In genomic region chr3:71061037-71061436, GRCh38 we compare ENCODE assay signal across 14 cellular contexts.
A peak's percentile ranks its signal among the peaks of the same experiment; 100 is the strongest.
DNase-seq lines count a peak whose midpoint lies in the region; ATAC-seq and TF ChIP-seq lines count a peak whose summit lies in the region.
"Had no signal": no experiment of that assay in that cellular context is flagged by ENCODE, and none has a peak within 500 bp of the region (broad histone marks: within the 10 kb centered on the region; RNA-seq: fewer than 3 reads in every experiment).

No MANE protein-coding gene starts in this region.

- no peaks in the 10 kb centered on the region for H3K9me2 ChIP-seq in GM23338 (ENCODE audit: insufficient read depth)

- H3K27ac ChIP-seq in GM23338 (ENCODE audit: low read depth): no peak overlapping the region
- peak overlapping the region; percentile 95 to 98 (median 97) for H3K27ac ChIP-seq in gastroesophageal sphincter
- H3K27ac ChIP-seq: HL-60, parathyroid adenoma had no signal

- peaks cover 69% of the 10 kb centered on the region for H3K4me1 Mint-ChIP-seq in GM23338
- H3K4me1 Mint-ChIP-seq in activated B cell treated with CpG ODN at 0.5 μM for 24 hours: peaks cover 68% of the 10 kb centered on the region
- H3K4me1 Mint-ChIP-seq in stimulated activated naive B cell treated with anti-CD40 and anti-IgM and Interleukin-4, amounts not matched to agents 10 μg/mL and 1 μg/mL and 100 μg/mL, for 72 hours: peaks cover 31 to 33% of the 10 kb centered on the region in 2 donors

- CTCF ChIA-PET in activated B cell treated with CpG ODN at 0.5 μM for 24 hours (lab: Charles Lee): interaction anchor here (1.8 kb wide), 1 partner anchor 244 kb away, joined by 4 read pairs; no protein-coding TSS in a partner anchor

- no peaks in the 10 kb centered on the region for H3K36me3 Mint-ChIP-seq in GM23338 (ENCODE audit: low read depth)
- H3K36me3 Mint-ChIP-seq in activated B cell treated with CpG ODN at 0.5 μM for 24 hours (ENCODE audit: low read depth): peaks cover 39% of the 10 kb centered on the region
- peaks cover 2 to 4% of the 10 kb centered on the region in 2 donors for H3K36me3 Mint-ChIP-seq in stimulated activated naive B cell treated with anti-CD40 and anti-IgM and Interleukin-4, amounts not matched to agents 10 μg/mL and 1 μg/mL and 100 μg/mL, for 72 hours

- no peaks in the 10 kb centered on the region for H4K20me1 ChIP-seq in GM23338 (replicated peaks; ENCODE audit: insufficient read depth)

- no peaks in the 10 kb centered on the region for H3F3A ChIP-seq in GM23338 (replicated peaks; ENCODE audit: low read depth)

- H3K4me1 ChIP-seq in GM23338 (ENCODE audit: insufficient read depth) (peaks cover 81% of the 10 kb centered on the region), gastroesophageal sphincter (peaks cover 19 to 64% (median 19%) of the 10 kb centered on the region in 3 donors)
- H3K4me1 ChIP-seq: parathyroid adenoma had no signal

- TF ChIP-seq EP300 in gastroesophageal sphincter (IDR thresholded peaks at IDR 0.05): no peak

- peaks cover 19% of the 10 kb centered on the region; the same call in 1 of the 2 replicates for H3K27me3 ChIP-seq in GM23338 (ENCODE audit: insufficient read depth)
- no peaks in the 10 kb centered on the region for H3K27me3 ChIP-seq in gastroesophageal sphincter

- no peak overlapping the region for H3K27ac Mint-ChIP-seq in GM23338
- H3K27ac Mint-ChIP-seq in activated B cell treated with CpG ODN at 0.5 μM for 24 hours: peak overlapping the region; percentile 75
- H3K27ac Mint-ChIP-seq in stimulated activated naive B cell treated with anti-CD40 and anti-IgM and Interleukin-4, amounts not matched to agents 10 μg/mL and 1 μg/mL and 100 μg/mL, for 72 hours: peak overlapping the region; percentile 47
- H3K27ac Mint-ChIP-seq: activated naive CD4-positive, alpha-beta T cell treated with anti-CD3 and anti-CD28 coated beads, Interleukin-2, amount 50 U/mL, for 24 hours had no signal

- peaks cover 56% of the 10 kb centered on the region for H3K79me2 ChIP-seq in GM23338 (replicated peaks; ENCODE audit: insufficient read depth)
- H3K79me2 ChIP-seq: parathyroid adenoma had no signal

- no peak for ATAC-seq in GM23338
- ATAC-seq in activated B cell treated with CpG ODN at 0.5 μM for 24 hours (ENCODE audit: low read depth): no peak
- no peak for ATAC-seq in gastroesophageal sphincter
- ATAC-seq in stimulated activated naive B cell treated with anti-CD40 and anti-IgM and Interleukin-4, amounts not matched to agents 10 μg/mL and 1 μg/mL and 100 μg/mL, for 72 hours (replicated peaks): no peak
- no peak for ATAC-seq in omental fat pad (ENCODE audit: low FRiP score)

- H3K27me3 Mint-ChIP-seq in GM23338 (ENCODE audit: insufficient read depth, low read depth, poor library complexity): peaks cover 8% of the 10 kb centered on the region
- H3K27me3 Mint-ChIP-seq in activated B cell treated with CpG ODN at 0.5 μM for 24 hours: no peaks in the 10 kb centered on the region
- no peaks in the 10 kb centered on the region for H3K27me3 Mint-ChIP-seq in stimulated activated naive B cell treated with anti-CD40 and anti-IgM and Interleukin-4, amounts not matched to agents 10 μg/mL and 1 μg/mL and 100 μg/mL, for 72 hours
- H3K27me3 Mint-ChIP-seq: activated naive CD4-positive, alpha-beta T cell treated with anti-CD3 and anti-CD28 coated beads, Interleukin-2, amount 50 U/mL, for 24 hours had no signal

- no peak overlapping the region for H2AFZ ChIP-seq in GM23338
- H2AFZ ChIP-seq: parathyroid adenoma had no signal

- H3K4me3 Mint-ChIP-seq in GM23338 (no peak overlapping the region), activated B cell treated with CpG ODN at 0.5 μM for 24 hours (peak overlapping the region; percentile 66)
- peak overlapping the region; percentile 36 to 44 for H3K4me3 Mint-ChIP-seq in stimulated activated naive B cell treated with anti-CD40 and anti-IgM and Interleukin-4, amounts not matched to agents 10 μg/mL and 1 μg/mL and 100 μg/mL, for 72 hours
- H3K4me3 Mint-ChIP-seq: activated naive CD4-positive, alpha-beta T cell treated with anti-CD3 and anti-CD28 coated beads, Interleukin-2, amount 50 U/mL, for 24 hours had no signal

- H3K36me3 ChIP-seq in GM23338 (ENCODE audit: insufficient read depth) (no peaks in the 10 kb centered on the region), gastroesophageal sphincter (no peaks in the 10 kb centered on the region)

- peak overlapping the region; percentile 33; the same call in 1 of the 2 replicates for H3K4me2 ChIP-seq in GM23338

- TF ChIP-seq CTCF in GM23338 (conservative IDR thresholded peaks at IDR 0.05; ENCODE audit: low read depth in 2 of 2) (no peak), activated B cell treated with CpG ODN at 0.5 μM for 24 hours (IDR thresholded peaks at IDR 0.05) (no peak), gastroesophageal sphincter (IDR thresholded peaks at IDR 0.05) (no peak), omental fat pad (IDR thresholded peaks at IDR 0.05) (no peak)

- DNase-seq in GM23338 (ENCODE audit: low spot score) (no peak), activated B cell treated with CpG ODN at 0.5 μM for 24 hours (no peak), omental fat pad (ENCODE audit: low spot score) (no peak), anterior cingulate cortex (lab: John Stamatoyannopoulos, UW) (no peak), nucleus accumbens (lab: John Stamatoyannopoulos, UW) (no peak)
- no peak for DNase-seq in stimulated activated naive B cell treated with anti-CD40 and anti-IgM and Interleukin-4, amounts not matched to agents 10 μg/mL and 1 μg/mL and 100 μg/mL, for 72 hours
- DNase-seq: activated CD8-positive, alpha-beta memory T cell treated with anti-CD3 and anti-CD28 coated beads for 24 hours; MM.1S; NCI-H2171 treated with DMSO at 0.1 percent for 48 hours; stimulated activated naive CD4-positive, alpha-beta T cell treated with Interleukin-2 at 50 U/mL for 16 hours had no signal

- H3K4me3 ChIP-seq in GM23338 (no peak overlapping the region), gastroesophageal sphincter (peak overlapping the region; percentile 74 to 97)

- H3K9me3 ChIP-seq in gastroesophageal sphincter: no peaks in the 10 kb centered on the region

- 12 to 15% methylated on average over 4 of the region's 4 CpGs for WGBS in gastroesophageal sphincter (ENCODE audit: low coverage in 1 of 2), 2 donors

- no peak for TF ChIP-seq POLR2A in gastroesophageal sphincter (IDR thresholded peaks at IDR 0.05)

- intact Hi-C loops in activated B cell treated with CpG ODN at 0.5 μM for 24 hours (cut with micrococcal nuclease): no loop called here

- POLR2A ChIA-PET in activated B cell treated with CpG ODN at 0.5 μM for 24 hours (lab: Charles Lee): interaction anchor here (0.7 to 26.0 kb wide), 9 partner anchors 12 to 523 kb away, joined by 3 to 785 read pairs (median 8); partner anchors contain the start of gene FOXP1

- H3K9me3 Mint-ChIP-seq in GM23338: no peaks in the 10 kb centered on the region
- no peaks in the 10 kb centered on the region for H3K9me3 Mint-ChIP-seq in activated B cell treated with CpG ODN at 0.5 μM for 24 hours
- no peaks in the 10 kb centered on the region for H3K9me3 Mint-ChIP-seq in stimulated activated naive B cell treated with anti-CD40 and anti-IgM and Interleukin-4, amounts not matched to agents 10 μg/mL and 1 μg/mL and 100 μg/mL, for 72 hours
- H3K9me3 Mint-ChIP-seq: activated naive CD4-positive, alpha-beta T cell treated with anti-CD3 and anti-CD28 coated beads, Interleukin-2, amount 50 U/mL, for 24 hours had no signal

TF ChIP-seq in GM23338, 12 proteins besides CTCF, POLR2A, EP300 and RAD21 (continues in another document):
- TF ChIP-seq POLR2AphosphoS5 (IDR thresholded peaks at IDR 0.05; ENCODE audit: low read depth): no peak
- no peak for TF ChIP-seq STAT1 (IDR thresholded peaks at IDR 0.05; ENCODE audit: unreplicated experiment)
- TF ChIP-seq EZH2phosphoT487 (IDR thresholded peaks at IDR 0.05; ENCODE audit: unreplicated experiment): no peak
- no peak for TF ChIP-seq NANOG (IDR thresholded peaks at IDR 0.05; ENCODE audit: borderline replicate concordance)
- TF ChIP-seq JUNB (IDR thresholded peaks at IDR 0.05; ENCODE audit: unreplicated experiment): no peak
- no peak for TF ChIP-seq CREB1 (CRISPR knock-in tag; IDR thresholded peaks at IDR 0.05; ENCODE audit: low read depth)
- TF ChIP-seq ZNF114 (CRISPR knock-in tag; IDR thresholded peaks at IDR 0.05): no peak
- TF ChIP-seq EZH2 (IDR thresholded peaks at IDR 0.05; ENCODE audit: low read depth, unreplicated experiment): no peak
